In the genomic region with DNA sequence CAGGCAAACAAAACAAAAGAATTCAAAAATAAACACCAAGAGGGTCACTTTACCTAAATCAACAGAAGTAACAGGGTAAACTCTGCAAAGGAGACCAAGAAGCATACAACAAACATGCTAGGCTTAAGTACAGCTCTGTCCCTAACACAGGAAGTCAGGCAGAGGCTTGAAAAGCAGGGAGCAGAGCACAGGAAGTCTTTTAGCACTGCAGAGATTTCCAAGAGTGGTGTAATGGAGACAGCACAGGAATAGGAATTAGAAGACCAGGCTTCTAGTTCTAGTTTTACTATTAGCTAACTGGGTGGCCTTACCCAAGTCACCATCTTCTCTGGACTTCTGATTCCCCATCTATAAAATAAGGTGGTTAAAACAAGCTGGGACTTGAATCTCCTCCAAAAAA, we compare ENCODE assay signal across 8 cellular contexts. TPM values are rescaled to one million over a fixed set of nuclear protein-coding genes. Genes with fewer than 3 reads are reported as not detected.
A peak's percentile ranks its signal among the peaks of the same experiment; 100 is the strongest.
DNase-seq lines count a peak whose midpoint lies in the region; ATAC-seq, FAIRE-seq and TF ChIP-seq lines count a peak whose summit lies in the region.

No MANE protein-coding gene starts in this region.

- FAIRE-seq in endothelial cell of umbilical vein (lab: Jason Lieb, UNC) = peak; percentile 96

- H3K4ac ChIP-seq in neuronal stem cell (ENCODE audit: low read length) = no peak overlapping the region

- no peak for TF ChIP-seq CTCF in endothelial cell of umbilical vein (IDR thresholded peaks at IDR 0.05; ENCODE audit: extremely low read depth in 1 of 2, insufficient read depth in 1 of 2, low read depth in 1 of 2, low read length in 2 of 2)
- no peak for TF ChIP-seq CTCF in prostate gland (IDR thresholded peaks at IDR 0.05)

- no peak overlapping the region for H3K14ac ChIP-seq in neuronal stem cell (ENCODE audit: low read length)

- no peak for DNase-seq in CD8-positive, alpha-beta memory T cell
- DNase-seq in NAMALWA (ENCODE audit: low spot score) (peak; percentile 17), endothelial cell of umbilical vein (ENCODE audit: low read depth, low spot score) (peak; percentile 49), neuronal stem cell (ENCODE audit: low spot score) (no peak), prostate gland (ENCODE audit: low spot score) (no peak), NCI-H226 (no peak)
- DNase-seq in activated naive CD4-positive, alpha-beta T cell treated with Interleukin-2 at 50 U/mL for 16 hours = no peak

- TF ChIP-seq POLR2A in endothelial cell of umbilical vein (IDR thresholded peaks at IDR 0.05; ENCODE audit: low read depth, low read length) = no peak
- TF ChIP-seq POLR2A in prostate gland (IDR thresholded peaks at IDR 0.05) = no peak

- no peaks in the 10 kb centered on the region for H3K9me3 Mint-ChIP-seq in CD8-positive, alpha-beta memory T cell

- intact Hi-C loops in endothelial cell of umbilical vein (cut with micrococcal nuclease) = loop anchor here (2.0 to 10.0 kb wide), 4 partner anchors 16 to 252 kb away; no protein-coding TSS in a partner anchor
- intact Hi-C loops in prostate gland (cut with DNase I) = loop anchor here (5.0 to 10.0 kb wide), 2 partner anchors 54 to 92 kb away; no protein-coding TSS in a partner anchor

- POLR2A ChIA-PET in CD8-positive, alpha-beta memory T cell (lab: Charles Lee) = interaction anchor here (0.6 kb wide), 1 partner anchor 9 kb away, joined by 3 read pairs; no protein-coding TSS in a partner anchor
- POLR2A ChIA-PET in endothelial cell of umbilical vein (lab: Charles Lee) = no interaction called here

- H3K4me3 Mint-ChIP-seq in CD8-positive, alpha-beta memory T cell = peak overlapping the region in 6 of 7 donors; percentile 67 to 94 (median 92)

- H3K4me1 ChIP-seq in CD8-positive, alpha-beta memory T cell (ENCODE audit: insufficient read depth, low read length) = peaks cover 21% of the 10 kb centered on the region
- H3K4me1 ChIP-seq in endothelial cell of umbilical vein (ENCODE audit: control insufficient read depth, extremely low read depth, insufficient read depth, low read length) (peaks cover 21% of the 10 kb centered on the region), neuronal stem cell (ENCODE audit: control insufficient read depth in 2 of 2, insufficient read depth in 1 of 2, low read depth in 1 of 2, low read length in 2 of 2) (peaks cover 13 to 17% of the 10 kb centered on the region in 2 donors), prostate gland (replicated peaks) (no peaks in the 10 kb centered on the region)

- H3K9me3 ChIP-seq in CD8-positive, alpha-beta memory T cell (ENCODE audit: low read length) = no peaks in the 10 kb centered on the region
- H3K9me3 ChIP-seq in endothelial cell of umbilical vein (replicated peaks; ENCODE audit: control insufficient read depth, insufficient read depth, low read length) = no peaks in the 10 kb centered on the region
- H3K9me3 ChIP-seq in neuronal stem cell (replicated peaks in 1 of 2; ENCODE audit: control insufficient read depth in 2 of 2, insufficient read depth in 1 of 2, low read depth in 1 of 2, low read length in 2 of 2) = no peaks in the 10 kb centered on the region
- no peaks in the 10 kb centered on the region for H3K9me3 ChIP-seq in prostate gland

- H3K9ac ChIP-seq in endothelial cell of umbilical vein (replicated peaks; ENCODE audit: extremely low read depth, insufficient read depth, low read length) (peak overlapping the region; percentile 93), neuronal stem cell (ENCODE audit: low read depth, low read length, poor library complexity) (no peak overlapping the region)

- H2BK15ac ChIP-seq in neuronal stem cell (ENCODE audit: low read length) = no peak overlapping the region

- dilution Hi-C loops in endothelial cell of umbilical vein (cut with MboI; ENCODE audit: extremely low pct_ligation_motif_present, low sequenced_read_pairs) = no loop called here

- H3K9me1 ChIP-seq in endothelial cell of umbilical vein (replicated peaks; ENCODE audit: control insufficient read depth, extremely low read depth, insufficient read depth, low read length) = no peaks in the 10 kb centered on the region

- H3K27ac Mint-ChIP-seq in CD8-positive, alpha-beta memory T cell = peak overlapping the region in 1 of 8 donors; percentile 18

- CTCF ChIA-PET in CD8-positive, alpha-beta memory T cell (lab: Charles Lee) = interaction anchor here (2.2 kb wide), 1 partner anchor 39 kb away, joined by 9 read pairs; no protein-coding TSS in a partner anchor
- CTCF ChIA-PET in endothelial cell of umbilical vein (lab: Charles Lee) = interaction anchor here (0.6 to 4.3 kb wide), 10 partner anchors 9 to 260 kb away, joined by 3 to 65 read pairs (median 4); no protein-coding TSS in a partner anchor

- H2AK5ac ChIP-seq in neuronal stem cell (ENCODE audit: low read depth, low read length) = no peak overlapping the region

- peaks cover 0 to 7% (median 0%) of the 10 kb centered on the region in 3 donors for H3K36me3 Mint-ChIP-seq in CD8-positive, alpha-beta memory T cell

- no peak overlapping the region for H2BK5ac ChIP-seq in neuronal stem cell (ENCODE audit: low read length)

- no peak overlapping the region for H3K27ac ChIP-seq in CD8-positive, alpha-beta memory T cell (ENCODE audit: low read depth, low read length)
- H3K27ac ChIP-seq in endothelial cell of umbilical vein (ENCODE audit: insufficient read depth, low read depth, low read length) (peak overlapping the region; percentile 0), neuronal stem cell (replicated peaks; ENCODE audit: low read length) (no peak overlapping the region), prostate gland (peak overlapping the region in 1 of 2 donors; percentile 89)

- no peak overlapping the region for H4K91ac ChIP-seq in neuronal stem cell (ENCODE audit: low read depth, low read length, poor library complexity)

- H3K27me3 ChIP-seq in CD8-positive, alpha-beta memory T cell (ENCODE audit: insufficient read depth, low read length, poor library complexity, severe bottlenecking) = no peaks in the 10 kb centered on the region
- H3K27me3 ChIP-seq in endothelial cell of umbilical vein (ENCODE audit: control insufficient read depth in 2 of 2, insufficient read depth in 2 of 2, low read length in 2 of 2) (no peaks in the 10 kb centered on the region), neuronal stem cell (ENCODE audit: control insufficient read depth in 3 of 3, insufficient read depth in 3 of 3, low read depth in 1 of 3, low read length in 3 of 3) (no peaks in the 10 kb centered on the region), prostate gland (replicated peaks; ENCODE audit: insufficient read depth) (no peaks in the 10 kb centered on the region)

- no peak overlapping the region for H3K18ac ChIP-seq in neuronal stem cell (ENCODE audit: low read length)

- H3K36me3 ChIP-seq in CD8-positive, alpha-beta memory T cell (ENCODE audit: insufficient read depth, low read length) = no peaks in the 10 kb centered on the region
- H3K36me3 ChIP-seq in endothelial cell of umbilical vein (ENCODE audit: control insufficient read depth in 2 of 2, extremely low read depth in 1 of 2, insufficient read depth in 2 of 2, low read length in 2 of 2) (peaks cover 0 to 2% of the 10 kb centered on the region in 2 experiments), neuronal stem cell (replicated peaks in 1 of 2; ENCODE audit: control insufficient read depth in 2 of 2, insufficient read depth in 2 of 2, low read length in 2 of 2) (peaks cover 0 to 28% of the 10 kb centered on the region in 2 donors), prostate gland (no peaks in the 10 kb centered on the region)

- H3K23ac ChIP-seq in neuronal stem cell (ENCODE audit: low read depth, low read length, poor library complexity) = no peak overlapping the region

- no peak overlapping the region for H4K8ac ChIP-seq in neuronal stem cell (ENCODE audit: low read depth, low read length)

- H3K4me1 Mint-ChIP-seq in CD8-positive, alpha-beta memory T cell = peaks cover 17 to 30% (median 22%) of the 10 kb centered on the region in 3 donors

- H2BK12ac ChIP-seq in neuronal stem cell (ENCODE audit: low read length) = no peak overlapping the region

- H3K4me2 ChIP-seq in endothelial cell of umbilical vein (ENCODE audit: insufficient read depth, low read length) (peak overlapping the region; percentile 89), neuronal stem cell (ENCODE audit: insufficient read depth, low read length, poor library complexity, severe bottlenecking) (peak overlapping the region; percentile 37)

- BruUV-seq in endothelial cell of umbilical vein (replicated peaks; lab: Mats Ljungman, UMichigan) = no TSS peak

- peaks cover 57% of the 10 kb centered on the region for H3K79me2 ChIP-seq in endothelial cell of umbilical vein (ENCODE audit: control insufficient read depth, insufficient read depth, low read length)

- peaks cover 2% of the 10 kb centered on the region for H4K20me1 ChIP-seq in endothelial cell of umbilical vein (replicated peaks; ENCODE audit: control insufficient read depth, extremely low read depth, insufficient read depth, low read length)

- H2AFZ ChIP-seq in endothelial cell of umbilical vein (ENCODE audit: low read depth, low read length) = no peak overlapping the region
- H2AFZ ChIP-seq in neuronal stem cell (ENCODE audit: low read length) = no peak overlapping the region

- ATAC-seq in GM18909 (IDR thresholded peaks at IDR 0.05; ENCODE audit: poor library complexity, unreplicated experiment) = no peak

- no peak overlapping the region for H3K4me3 ChIP-seq in CD8-positive, alpha-beta memory T cell (ENCODE audit: low read length)
- H3K4me3 ChIP-seq in endothelial cell of umbilical vein (replicated peaks in 1 of 3; ENCODE audit: insufficient read depth in 1 of 3, low read depth in 1 of 3, low read length in 3 of 3) (peak overlapping the region; percentile 60 to 80 (median 74)), neuronal stem cell (ENCODE audit: low read length in 2 of 2) (peak overlapping the region in 1 of 2 donors; percentile 69), prostate gland (peak overlapping the region in 1 of 2 donors; percentile 90)

- peaks cover 2 to 6% of the 10 kb centered on the region in 2 donors for H3K27me3 Mint-ChIP-seq in CD8-positive, alpha-beta memory T cell

- no peak overlapping the region for H2BK120ac ChIP-seq in neuronal stem cell (ENCODE audit: low read depth, low read length)

- peaks cover 2% of the 10 kb centered on the region for H3K79me1 ChIP-seq in neuronal stem cell (ENCODE audit: low read depth, low read length)

RNA-seq across cellular contexts. Expression of a gene that starts 1.9 kb away (rescaled TPM):
- total RNA-seq in CD8-positive, alpha-beta memory T cell = 1 to 10 TPM; 6.1 to 7.1 TPM
- polyA plus RNA-seq in CD8-positive, alpha-beta memory T cell = 0.86 TPM
- total RNA-seq in endothelial cell of umbilical vein (125 and 129 TPM in 2 replicates), prostate gland (10 to 100 TPM; 59.8 to 79.4 TPM)
- polyA plus RNA-seq in endothelial cell of umbilical vein = 142 and 153 TPM in 2 replicates
- polyA plus RNA-seq in endothelial cell of umbilical vein (2011; cell fraction: cytosol; rRNA removed) = 107 and 109 TPM in 2 replicates
- 189 and 208 TPM in 2 replicates for polyA plus RNA-seq in endothelial cell of umbilical vein (2011; cell fraction: nucleus; rRNA removed)
- 88.6 and 110 TPM in 2 replicates for polyA plus RNA-seq in endothelial cell of umbilical vein (2012)
- polyA minus RNA-seq in endothelial cell of umbilical vein = 280 and 290 TPM in 2 replicates
- 34.8 TPM for polyA minus RNA-seq in endothelial cell of umbilical vein (2011; cell fraction: cytosol; rRNA and poly(A)+ RNA removed)
- polyA minus RNA-seq in endothelial cell of umbilical vein (2011; cell fraction: nucleus; rRNA and poly(A)+ RNA removed) = 201 and 226 TPM in 2 replicates
- 133 TPM for polyA plus RNA-seq in neuronal stem cell (2013, experiment 1 of 2)
- 132 TPM for polyA plus RNA-seq in neuronal stem cell (2013, experiment 2 of 2)

Comparison
In these comparisons a context has a peak if more than half of its experiments do, and no peak if none do; other contexts are left out.
1. DNase-seq: peak in NAMALWA (single experiment) and endothelial cell of umbilical vein (single experiment); none in CD8-positive, alpha-beta memory T cell (0 of 5), neuronal stem cell (single experiment), prostate gland (single experiment), NCI-H226 (single experiment) and activated naive CD4-positive, alpha-beta T cell treated with Interleukin-2 at 50 U/mL for 16 hours (single experiment).
2. RNA of a gene that starts 1.9 kb away (total RNA-seq): 125 to 129 TPM in endothelial cell of umbilical vein and 59.8 to 79.4 TPM in prostate gland; 6.1 to 7.1 TPM in CD8-positive, alpha-beta memory T cell; every median in the first group is over 4 times any median in the second.